ENCODE assay signal across 8 cellular contexts in genomic region chr7:142412551-142413193, GRCh38.
A peak's percentile ranks its signal among the peaks of the same experiment; 100 is the strongest.
DNase-seq lines count a peak whose midpoint lies in the region; ATAC-seq, FAIRE-seq and TF ChIP-seq lines count a peak whose summit lies in the region.

No MANE protein-coding gene starts in this region.

- CTCF ChIA-PET in activated CD8-positive, alpha-beta memory T cell treated with anti-CD3 and anti-CD28 coated beads, Interleukin-2, amount 10 ng/mL, durations not matched to agents 7 days and 5 days (lab: Charles Lee), result interaction anchor here (0.8 to 3.1 kb wide), 13 partner anchors 12 to 399 kb away, joined by 3 to 12 read pairs (median 4); no protein-coding TSS in a partner anchor

- H3K4me1 Mint-ChIP-seq in activated CD8-positive, alpha-beta memory T cell treated with anti-CD3 and anti-CD28 coated beads, Interleukin-2, amount 10 ng/mL, durations not matched to agents 7 days and 5 days, result peaks cover 11% of the 10 kb centered on the region

- H3K36me3 Mint-ChIP-seq in activated CD8-positive, alpha-beta memory T cell treated with anti-CD3 and anti-CD28 coated beads, Interleukin-2, amount 10 ng/mL, durations not matched to agents 7 days and 5 days, result no peaks in the 10 kb centered on the region

- no peak overlapping the region for H3K27ac ChIP-seq in small intestine (ENCODE audit: low read depth in 1 of 2, low read length in 1 of 2)

- H3K9me3 ChIP-seq in small intestine (ENCODE audit: control insufficient read depth, low read depth), result no peaks in the 10 kb centered on the region

- H3K27me3 ChIP-seq in small intestine (ENCODE audit: control insufficient read depth in 2 of 2, insufficient read depth in 2 of 2, low read length in 2 of 2), result no peaks in the 10 kb centered on the region

- 67 to 81% (median 81%) methylated on average over 2 of the region's 2 CpGs for WGBS in small intestine, 3 donors

- peak; percentile 75 for TF ChIP-seq CTCF in fibroblast of pulmonary artery (IDR thresholded peaks at IDR 0.05; ENCODE audit: low read length, missing control alignments)

- DNase-seq in activated CD8-positive, alpha-beta memory T cell treated with anti-CD3 and anti-CD28 coated beads, Interleukin-2, amount 10 ng/mL, durations not matched to agents 7 days and 5 days, result peak; percentile 55
- no peak for DNase-seq in activated CD8-positive, alpha-beta memory T cell treated with anti-CD3 and anti-CD28 coated beads for 24 hours
- peak; percentile 85 for DNase-seq in Jurkat, Clone E6-1 (ENCODE audit: low read depth, low spot score)
- DNase-seq in activated CD4-positive, CD25-positive, alpha-beta regulatory T cell treated with anti-CD3 and anti-CD28 coated beads, Interleukin-2, amount 50 U/mL, for 72 hours, result peak; percentile 32
- DNase-seq in fibroblast of pulmonary artery (ENCODE audit: low read depth) (peak; percentile 61), small intestine (peak; percentile 64), retina (no peak)

- H3K27ac Mint-ChIP-seq in activated CD8-positive, alpha-beta memory T cell treated with anti-CD3 and anti-CD28 coated beads, Interleukin-2, amount 10 ng/mL, durations not matched to agents 7 days and 5 days, result no peak overlapping the region

- peak; percentile 58 for ATAC-seq in activated CD8-positive, alpha-beta memory T cell treated with anti-CD3 and anti-CD28 coated beads, Interleukin-2, amount 10 ng/mL, durations not matched to agents 7 days and 5 days
- ATAC-seq in GM21786 (IDR thresholded peaks at IDR 0.05; ENCODE audit: unreplicated experiment), result peak; percentile 73

- no peak overlapping the region for H3K4me3 Mint-ChIP-seq in activated CD8-positive, alpha-beta memory T cell treated with anti-CD3 and anti-CD28 coated beads, Interleukin-2, amount 10 ng/mL, durations not matched to agents 7 days and 5 days

- no peaks in the 10 kb centered on the region for H3K36me3 ChIP-seq in small intestine (ENCODE audit: control insufficient read depth in 2 of 2, insufficient read depth in 2 of 2, low read length in 2 of 2)

- no peaks in the 10 kb centered on the region for H3K4me1 ChIP-seq in small intestine (ENCODE audit: control insufficient read depth in 2 of 2, insufficient read depth in 1 of 2, low read depth in 1 of 2, low read length in 1 of 2)

- H3K9me3 Mint-ChIP-seq in activated CD8-positive, alpha-beta memory T cell treated with anti-CD3 and anti-CD28 coated beads, Interleukin-2, amount 10 ng/mL, durations not matched to agents 7 days and 5 days (ENCODE audit: low read depth), result no peaks in the 10 kb centered on the region

- no peak for FAIRE-seq in small intestine (lab: Jason Lieb, UNC)

- H3K27me3 Mint-ChIP-seq in activated CD8-positive, alpha-beta memory T cell treated with anti-CD3 and anti-CD28 coated beads, Interleukin-2, amount 10 ng/mL, durations not matched to agents 7 days and 5 days, result no peaks in the 10 kb centered on the region

- H3K4me3 ChIP-seq in Jurkat, Clone E6-1 (ENCODE audit: low read length), result no peak overlapping the region
- H3K4me3 ChIP-seq in fibroblast of pulmonary artery (replicated peaks; ENCODE audit: low read depth, low read length), result no peak overlapping the region
- no peak overlapping the region for H3K4me3 ChIP-seq in small intestine (ENCODE audit: low read depth in 1 of 2, low read length in 2 of 2)

Comparison
In these comparisons a context has a peak if more than half of its experiments do, and no peak if none do; other contexts are left out.
1. DNase-seq: peak in activated CD8-positive, alpha-beta memory T cell treated with anti-CD3 and anti-CD28 coated beads, Interleukin-2, amount 10 ng/mL, durations not matched to agents 7 days and 5 days (single experiment), Jurkat, Clone E6-1 (single experiment), activated CD4-positive, CD25-positive, alpha-beta regulatory T cell treated with anti-CD3 and anti-CD28 coated beads, Interleukin-2, amount 50 U/mL, for 72 hours (single experiment), fibroblast of pulmonary artery (single experiment) and small intestine (single experiment); none in activated CD8-positive, alpha-beta memory T cell treated with anti-CD3 and anti-CD28 coated beads for 24 hours (single experiment) and retina (single experiment).